12 cellular contexts compared by ENCODE assay signal in the genomic region with DNA sequence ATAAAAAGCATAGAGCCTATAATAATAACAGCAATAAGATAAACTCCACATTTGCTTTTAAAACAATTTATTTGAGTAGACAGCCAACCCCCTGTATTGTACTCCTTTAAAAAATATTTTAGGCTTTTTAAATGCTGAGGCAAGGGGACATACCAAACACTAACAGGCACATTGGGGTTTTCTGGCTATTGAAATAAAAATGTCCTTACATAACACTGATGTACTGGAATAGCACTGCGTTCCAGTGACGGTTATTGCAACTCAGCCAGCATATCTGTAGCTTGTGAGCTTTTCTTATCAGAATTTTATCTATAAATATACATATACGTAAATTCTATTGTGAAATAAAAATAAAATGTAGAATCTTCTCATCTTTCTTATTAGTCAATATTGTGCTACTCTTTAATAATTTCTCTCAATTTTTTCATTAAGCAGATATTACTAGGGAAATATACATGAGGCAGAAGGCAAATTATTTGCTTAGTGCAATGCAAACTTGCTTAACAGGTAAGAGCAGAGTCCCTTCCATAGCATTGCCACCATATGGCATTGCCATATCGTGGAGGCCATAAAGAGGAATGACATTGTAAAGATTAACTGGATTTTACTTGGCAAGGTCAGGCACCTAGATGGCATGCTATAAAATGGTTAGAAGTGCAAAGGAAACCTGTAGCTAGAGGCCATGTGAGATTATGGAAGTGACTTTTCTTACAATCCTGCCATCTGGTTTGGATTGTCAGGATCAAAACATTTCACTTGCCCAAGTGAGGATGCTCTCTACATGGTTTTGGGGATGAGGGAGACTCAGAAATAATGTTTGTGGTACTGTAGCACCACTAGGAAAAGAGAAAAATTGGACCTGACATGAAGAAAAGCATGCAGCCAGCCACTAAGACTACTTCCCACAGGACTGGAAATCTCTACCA.
A peak's percentile ranks its signal among the peaks of the same experiment; 100 is the strongest.
DNase-seq lines count a peak whose midpoint lies in the region; ATAC-seq, FAIRE-seq and TF ChIP-seq lines count a peak whose summit lies in the region.
"Had no signal": no experiment of that assay in that cellular context is flagged by ENCODE, and none has a peak within 500 bp of the region (broad histone marks: within the 10 kb centered on the region; RNA-seq: fewer than 3 reads in every experiment).

No MANE protein-coding gene starts in this region.

- no peak for ATAC-seq in HG03108 (IDR thresholded peaks at IDR 0.05; ENCODE audit: unreplicated experiment)
- ATAC-seq in HG02588 (IDR thresholded peaks at IDR 0.05; ENCODE audit: unreplicated experiment): no peak
- ATAC-seq in HepG2: no peak

- DNase-seq in adipocyte (ENCODE audit: low read depth) (peak; percentile 57), glomerular visceral epithelial cell (ENCODE audit: extremely low spot score) (peak; percentile 73), small intestine (peak; percentile 96), HepG2 (ENCODE audit: low spot score) (no peak)
- no peak for DNase-seq in activated CD4-positive, alpha-beta T cell treated with anti-CD3 and anti-CD28 coated beads, Interleukin-2, amount 10 ng/mL, durations not matched to agents 7 days and 5 days
- DNase-seq: activated CD4-positive, CD25-positive, alpha-beta regulatory T cell treated with anti-CD3 and anti-CD28 coated beads, Interleukin-2, amount 50 U/mL, for 72 hours; DMS 273 treated with DMSO at 0.1 percent for 48 hours; NCI-H1436 treated with DMSO at 0.1 percent for 48 hours had no signal

- peaks cover 4% of the 10 kb centered on the region for H3K9me3 Mint-ChIP-seq in activated CD4-positive, alpha-beta T cell treated with anti-CD3 and anti-CD28 coated beads, Interleukin-2, amount 10 ng/mL, durations not matched to agents 7 days and 5 days
- H3K9me3 Mint-ChIP-seq: nephron had no signal

- H3K9ac ChIP-seq in HUES48 (ENCODE audit: low read depth, low read length): peak overlapping the region; percentile 24; the same call in 1 of the 2 replicates
- H3K9ac ChIP-seq in adipocyte (ENCODE audit: low read length): peak overlapping the region; percentile 74
- H3K9ac ChIP-seq in HepG2 (ENCODE audit: insufficient read depth, low read depth, low read length): no peak overlapping the region

- no peak for TF ChIP-seq POLR2A in HepG2 (IDR thresholded peaks at IDR 0.05; ENCODE audit: insufficient read depth in 1 of 2, low read depth in 2 of 2, low read length in 2 of 2)

- H3K4me1 Mint-ChIP-seq in activated CD4-positive, alpha-beta T cell treated with anti-CD3 and anti-CD28 coated beads, Interleukin-2, amount 10 ng/mL, durations not matched to agents 7 days and 5 days: peaks cover 34% of the 10 kb centered on the region
- H3K4me1 Mint-ChIP-seq: nephron had no signal

- in situ Hi-C loops in HepG2 (cut with HindIII; ENCODE audit: extremely low pct_ligation_motif_present, low pct_unique_long_range_greater_than_20kb): no loop called here

- BruUV-seq in HepG2 (replicated peaks; lab: Mats Ljungman, UMichigan): no TSS peak

- POLR2A ChIA-PET in activated CD4-positive, alpha-beta T cell treated with anti-CD3 and anti-CD28 coated beads, Interleukin-2, amount 10 ng/mL, durations not matched to agents 7 days and 5 days (lab: Charles Lee): no interaction called here
- POLR2A ChIA-PET in HepG2 (lab: Yijun Ruan, JAX): interaction anchor here (0.6 kb wide), 1 partner anchor 14 kb away, joined by 3 read pairs; no protein-coding TSS in a partner anchor

- H3K27me3 ChIP-seq in HUES48 (ENCODE audit: control insufficient read depth, insufficient read depth, low read length) (no peaks in the 10 kb centered on the region), adipocyte (replicated peaks; ENCODE audit: control insufficient read depth, insufficient read depth, low read length) (no peaks in the 10 kb centered on the region), small intestine (ENCODE audit: control insufficient read depth in 2 of 2, insufficient read depth in 2 of 2, low read length in 2 of 2) (no peaks in the 10 kb centered on the region), HepG2 (ENCODE audit: control insufficient read depth in 1 of 2, insufficient read depth in 2 of 2, low read length in 2 of 2) (no peaks in the 10 kb centered on the region)

- no peaks in the 10 kb centered on the region for H3K79me2 ChIP-seq in HepG2 (ENCODE audit: insufficient read depth, low read length)

- no peak overlapping the region for H3K4me2 ChIP-seq in HepG2 (ENCODE audit: low read depth, low read length)

- H2AFZ ChIP-seq in HepG2 (ENCODE audit: low read length): no peak overlapping the region

- intact Hi-C loops in HepG2 (cut with micrococcal nuclease; ENCODE audit: unreplicated experiment): no loop called here

- H3K4me1 ChIP-seq in HUES48 (ENCODE audit: control insufficient read depth, insufficient read depth, low read length) (peaks cover 33% of the 10 kb centered on the region), adipocyte (ENCODE audit: control insufficient read depth, insufficient read depth, low read length) (peaks cover 56% of the 10 kb centered on the region), small intestine (ENCODE audit: control insufficient read depth in 2 of 2, insufficient read depth in 1 of 2, low read depth in 1 of 2, low read length in 1 of 2) (peaks cover 11% of the 10 kb centered on the region in 2 donors), HepG2 (ENCODE audit: insufficient read depth, low read length) (no peaks in the 10 kb centered on the region)

- peaks cover 3% of the 10 kb centered on the region for H3K36me3 Mint-ChIP-seq in activated CD4-positive, alpha-beta T cell treated with anti-CD3 and anti-CD28 coated beads, Interleukin-2, amount 10 ng/mL, durations not matched to agents 7 days and 5 days (ENCODE audit: low read depth)

- TF ChIP-seq CTCF in HepG2 (CRISPR knock-in tag; IDR thresholded peaks at IDR 0.05): no peak

- no peaks in the 10 kb centered on the region for H3K9me3 ChIP-seq in HUES48 (ENCODE audit: control insufficient read depth, insufficient read depth, low read length)
- no peaks in the 10 kb centered on the region for H3K9me3 ChIP-seq in adipocyte (ENCODE audit: control insufficient read depth, low read length)
- no peaks in the 10 kb centered on the region for H3K9me3 ChIP-seq in small intestine (ENCODE audit: control insufficient read depth, low read depth)
- no peaks in the 10 kb centered on the region for H3K9me3 ChIP-seq in HepG2 (ENCODE audit: low read length)

- H3K4me3 ChIP-seq in HUES48 (ENCODE audit: low read depth, low read length) (no peak overlapping the region), adipocyte (ENCODE audit: low read length) (peak overlapping the region; percentile 35), small intestine (ENCODE audit: low read depth in 1 of 2, low read length in 2 of 2) (no peak overlapping the region), HepG2 (replicated peaks in 1 of 3; ENCODE audit: insufficient read depth in 1 of 3, low read depth in 2 of 3, low read length in 3 of 3) (no peak overlapping the region)

- CTCF ChIA-PET in activated CD4-positive, alpha-beta T cell treated with anti-CD3 and anti-CD28 coated beads, Interleukin-2, amount 10 ng/mL, durations not matched to agents 7 days and 5 days (lab: Charles Lee): interaction anchor here (1.6 kb wide), 1 partner anchor 16 kb away, joined by 4 read pairs; no protein-coding TSS in a partner anchor
- CTCF ChIA-PET in HepG2 (lab: Yijun Ruan, JAX; ENCODE audit: low intra/inter-chr PET ratio, low total read pairs): no interaction called here

- 14 to 67% (median 37%) methylated on average over 4 of the region's 4 CpGs for WGBS in small intestine, 3 donors
- WGBS in HepG2 (ENCODE audit: low lambda C conversion rate): 26% methylated on average over 4 of the region's 4 CpGs

- H3K4me3 Mint-ChIP-seq in activated CD4-positive, alpha-beta T cell treated with anti-CD3 and anti-CD28 coated beads, Interleukin-2, amount 10 ng/mL, durations not matched to agents 7 days and 5 days: no peak overlapping the region
- H3K4me3 Mint-ChIP-seq: nephron had no signal

- TF ChIP-seq RAD21 in HepG2 (CRISPR knock-in tag; IDR thresholded peaks at IDR 0.05): no peak

- H3K27ac ChIP-seq in HUES48 (ENCODE audit: low read depth, low read length): no peak overlapping the region
- H3K27ac ChIP-seq in small intestine (ENCODE audit: low read depth in 1 of 2, low read length in 1 of 2): peak overlapping the region; percentile 79 to 81
- H3K27ac ChIP-seq in HepG2 (ENCODE audit: extremely low read length, insufficient read depth, low read length): no peak overlapping the region

- H3K27me3 Mint-ChIP-seq in activated CD4-positive, alpha-beta T cell treated with anti-CD3 and anti-CD28 coated beads, Interleukin-2, amount 10 ng/mL, durations not matched to agents 7 days and 5 days: peaks cover 36% of the 10 kb centered on the region

- TF ChIP-seq EP300 in HepG2 (IDR thresholded peaks at IDR 0.05; ENCODE audit: low read depth in 2 of 2, low read length in 2 of 2) (no peak), HepG2 (CRISPR knock-in tag; IDR thresholded peaks at IDR 0.05; ENCODE audit: borderline replicate concordance) (no peak)

- H3K27ac Mint-ChIP-seq in activated CD4-positive, alpha-beta T cell treated with anti-CD3 and anti-CD28 coated beads, Interleukin-2, amount 10 ng/mL, durations not matched to agents 7 days and 5 days: no peak overlapping the region
- H3K27ac Mint-ChIP-seq: nephron had no signal

- H3K36me3 ChIP-seq in HUES48 (ENCODE audit: control insufficient read depth, insufficient read depth, low read length) (no peaks in the 10 kb centered on the region), adipocyte (ENCODE audit: control insufficient read depth, insufficient read depth, low read length, severe bottlenecking) (no peaks in the 10 kb centered on the region), small intestine (ENCODE audit: control insufficient read depth in 2 of 2, insufficient read depth in 2 of 2, low read length in 2 of 2) (no peaks in the 10 kb centered on the region), HepG2 (replicated peaks in 1 of 2; ENCODE audit: control insufficient read depth in 1 of 2, insufficient read depth in 2 of 2, low read length in 2 of 2) (no peaks in the 10 kb centered on the region)

- H4K20me1 ChIP-seq in HepG2 (ENCODE audit: insufficient read depth, low read length): no peaks in the 10 kb centered on the region; the same call in 1 of the 2 replicates

- FAIRE-seq in small intestine (lab: Jason Lieb, UNC): no peak
- no peak for FAIRE-seq in HepG2 (lab: Jason Lieb, UNC)

TF ChIP-seq in HepG2, 621 proteins besides CTCF, POLR2A, EP300 and RAD21:
- TF ChIP-seq NKX3-1 (CRISPR knock-in tag; IDR thresholded peaks at IDR 0.05): no peak
- TF ChIP-seq ZNF256 (CRISPR knock-in tag; conservative IDR thresholded peaks at IDR 0.05): no peak
- no peak for TF ChIP-seq IRX3 (CRISPR knock-in tag; IDR thresholded peaks at IDR 0.05; ENCODE audit: borderline replicate concordance, low read depth)
- no peak for TF ChIP-seq ZFP90 (CRISPR knock-in tag; IDR thresholded peaks at IDR 0.05; ENCODE audit: borderline replicate concordance)
- no peak for TF ChIP-seq PAWR (CRISPR knock-in tag; IDR thresholded peaks at IDR 0.05; ENCODE audit: borderline replicate concordance)
- no peak for TF ChIP-seq CBX1 (IDR thresholded peaks at IDR 0.05; ENCODE audit: low read depth)
- no peak for TF ChIP-seq ZNF292 (CRISPR knock-in tag; IDR thresholded peaks at IDR 0.05; ENCODE audit: borderline replicate concordance, low read depth)
TF ChIP-seq in HepG2: peak in this region for 0.

Comparison
In these comparisons a context has a peak if more than half of its experiments do, and no peak if none do; other contexts are left out.
1. H3K27ac ChIP-seq: peak in small intestine (2 of 2); none in HUES48 (single experiment) and HepG2 (single experiment).
2. DNase-seq: peak in adipocyte (single experiment), glomerular visceral epithelial cell (single experiment) and small intestine (single experiment); none in activated CD4-positive, alpha-beta T cell treated with anti-CD3 and anti-CD28 coated beads, Interleukin-2, amount 10 ng/mL, durations not matched to agents 7 days and 5 days (single experiment) and HepG2 (single experiment).